1 cellular context compared by ENCODE assay signal in genomic region chr14:24343795-24344660, GRCh38.
A peak's percentile ranks its signal among the peaks of the same experiment; 100 is the strongest.
TF ChIP-seq lines count a peak whose summit lies in the region.

No MANE protein-coding gene starts in this region.

TF ChIP-seq in HepG2, 621 proteins besides CTCF, POLR2A, EP300 and RAD21 (continued from another document and continues in another):
- TF ChIP-seq SRSF4 (IDR thresholded peaks at IDR 0.05; ENCODE audit: low read depth, low read length, poor library complexity, severe bottlenecking) (no peak), HOXA3 (CRISPR knock-in tag; IDR thresholded peaks at IDR 0.05) (no peak; the same call in 1 of the 2 replicates), ZNF605 (CRISPR knock-in tag; IDR thresholded peaks at IDR 0.05) (no peak), ZSCAN25 (CRISPR knock-in tag; IDR thresholded peaks at IDR 0.05) (no peak), CSRNP2 (CRISPR knock-in tag; conservative IDR thresholded peaks at IDR 0.05; ENCODE audit: low read depth) (no peak), PAXIP1 (CRISPR knock-in tag; conservative IDR thresholded peaks at IDR 0.05) (peak; percentile 78), ZBTB42 (CRISPR knock-in tag; IDR thresholded peaks at IDR 0.05) (no peak), TFDP2 (CRISPR knock-in tag; IDR thresholded peaks at IDR 0.05) (no peak; the same call in 1 of the 2 replicates), SNAPC5 (CRISPR knock-in tag; IDR thresholded peaks at IDR 0.05; ENCODE audit: borderline replicate concordance) (peak; percentile 58; the same call in 1 of the 2 replicates), SATB2 (CRISPR knock-in tag; IDR thresholded peaks at IDR 0.05) (no peak), IRF9 (CRISPR knock-in tag; IDR thresholded peaks at IDR 0.05; ENCODE audit: borderline replicate concordance) (no peak), THAP7 (CRISPR knock-in tag; IDR thresholded peaks at IDR 0.05) (no peak), NFYB (CRISPR knock-in tag; IDR thresholded peaks at IDR 0.05) (no peak), ZNF512 (CRISPR knock-in tag; IDR thresholded peaks at IDR 0.05) (no peak), CREM (IDR thresholded peaks at IDR 0.05) (no peak), CREM (CRISPR knock-in tag; IDR thresholded peaks at IDR 0.05) (no peak), REST (IDR thresholded peaks at IDR 0.05; ENCODE audit: borderline replicate concordance in 1 of 2, low read depth in 1 of 2, low read length in 2 of 2) (no peak), GATAD2A (CRISPR knock-in tag; IDR thresholded peaks at IDR 0.05) (peak; percentile 47), MNT (IDR thresholded peaks at IDR 0.05) (0 out of 2 replicates have a peak, but pooled peaks have one; percentile 24), ISX (CRISPR knock-in tag; conservative IDR thresholded peaks at IDR 0.05) (no peak), ZNF572 (CRISPR knock-in tag; IDR thresholded peaks at IDR 0.05) (no peak), ZNF292 (CRISPR knock-in tag; IDR thresholded peaks at IDR 0.05; ENCODE audit: borderline replicate concordance, low read depth) (peak; percentile 46; the same call in 1 of the 2 replicates), U2AF2 (IDR thresholded peaks at IDR 0.05; ENCODE audit: low read depth, low read length) (no peak), DR1 (CRISPR knock-in tag; IDR thresholded peaks at IDR 0.05) (no peak), ZNF3 (CRISPR knock-in tag; IDR thresholded peaks at IDR 0.05) (no peak), TFE3 (CRISPR knock-in tag; IDR thresholded peaks at IDR 0.05) (no peak), CBX5 (CRISPR knock-in tag; IDR thresholded peaks at IDR 0.05; ENCODE audit: borderline replicate concordance) (no peak), ZNF329 (CRISPR knock-in tag; IDR thresholded peaks at IDR 0.05; ENCODE audit: low read depth) (no peak), SUZ12 (IDR thresholded peaks at IDR 0.05; ENCODE audit: low read depth, low read length) (no peak), REPIN1 (CRISPR knock-in tag; IDR thresholded peaks at IDR 0.05; ENCODE audit: borderline replicate concordance, low read depth) (no peak), ZNF816 (CRISPR knock-in tag; IDR thresholded peaks at IDR 0.05; ENCODE audit: borderline replicate concordance) (no peak), SIX1 (CRISPR knock-in tag; IDR thresholded peaks at IDR 0.05; ENCODE audit: borderline replicate concordance) (no peak), RXRB (CRISPR knock-in tag; IDR thresholded peaks at IDR 0.05; ENCODE audit: borderline replicate concordance) (peak; percentile 53; the same call in 1 of the 2 replicates), ZNF414 (CRISPR knock-in tag; IDR thresholded peaks at IDR 0.05) (peak; percentile 70; the same call in 1 of the 2 replicates), ZBTB38 (CRISPR knock-in tag; IDR thresholded peaks at IDR 0.05) (no peak), CREB1 (IDR thresholded peaks at IDR 0.05) (no peak), CREB1 (CRISPR knock-in tag; IDR thresholded peaks at IDR 0.05) (no peak)
